Comparison of ENCODE assay signal across 12 cellular contexts in genomic region chr9:92094655-92095054, GRCh38. TPM values are rescaled to one million over a fixed set of nuclear protein-coding genes. Genes with fewer than 3 reads are reported as not detected.
DNase-seq lines count a peak whose midpoint lies in the region; ATAC-seq and TF ChIP-seq lines count a peak whose summit lies in the region.
"Had no signal": no experiment of that assay in that cellular context is flagged by ENCODE, and none has a peak within 500 bp of the region (broad histone marks: within the 10 kb centered on the region; RNA-seq: fewer than 3 reads in every experiment).

No MANE protein-coding gene starts in this region.

- no peaks in the 10 kb centered on the region for H3K9me3 ChIP-seq in H9 (ENCODE audit: control insufficient read depth, low read depth, low read length)
- H3K9me3 ChIP-seq in gastrocnemius medialis, result no peaks in the 10 kb centered on the region
- no peaks in the 10 kb centered on the region for H3K9me3 ChIP-seq in effector memory CD4-positive, alpha-beta T cell (ENCODE audit: control insufficient read depth, low read length)

- no peak overlapping the region for H2AFZ ChIP-seq in H9 (ENCODE audit: low read length)

- no peak overlapping the region for H3T11ph ChIP-seq in H9 (ENCODE audit: low read length)

- H3K23ac ChIP-seq in H9 (ENCODE audit: insufficient read length, low read depth, low read length), result no peak overlapping the region

- intact Hi-C loops in gastrocnemius medialis (cut with DNase I; ENCODE audit: low total_unique reads), result no loop called here

- no peak overlapping the region for H4K91ac ChIP-seq in H9 (ENCODE audit: insufficient read length, low read depth, low read length)

- peaks cover 3% of the 10 kb centered on the region for H3K79me1 ChIP-seq in H9 (ENCODE audit: insufficient read depth, low read depth, low read length, poor library complexity, severe bottlenecking)

- in situ Hi-C loops in astrocyte of the spinal cord (cut with HindIII; ENCODE audit: low sequenced_read_pairs) (no loop called here), gastrocnemius medialis (cut with MboI; ENCODE audit: low sequenced_read_pairs in 4 of 4) (no loop called here)

- H3K14ac ChIP-seq in H9 (ENCODE audit: insufficient read depth, low read length), result peak overlapping the region; percentile 65; the same call in 1 of the 2 replicates

- H3K36me3 ChIP-seq in gastrocnemius medialis, result no peaks in the 10 kb centered on the region
- H3K36me3 ChIP-seq in effector memory CD4-positive, alpha-beta T cell (ENCODE audit: control insufficient read depth, insufficient read depth, low read length), result no peaks in the 10 kb centered on the region

- no peak overlapping the region for H3K4me2 ChIP-seq in H9 (ENCODE audit: insufficient read depth, insufficient read length, low read length)

- ATAC-seq in esophagus mucosa (no peak), gastrocnemius medialis (no peak)

- peaks cover 5% of the 10 kb centered on the region in 2 experiments; a peak in 3 of 5 replicates for H3K9me3 Mint-ChIP-seq in H9
- H3K9me3 Mint-ChIP-seq in T-helper 1 cell treated with Interleukin-12 subunit alpha and Interleukin-12 subunit beta and Interleukin-4 antibody, amounts not matched to agents 30 μg/mL and 1 μg/mL, for 36 hours, result peaks cover 4% of the 10 kb centered on the region

- H3K23me2 ChIP-seq in H9 (ENCODE audit: insufficient read length, low read depth, low read length, poor library complexity, severe bottlenecking), result no peaks in the 10 kb centered on the region

- CTCF ChIA-PET in RWPE1 (lab: Yijun Ruan, JAX), result interaction anchor here (1.0 kb wide), 1 partner anchor 46 kb away, joined by 3 read pairs; no protein-coding TSS in a partner anchor

- H4K5ac ChIP-seq in H9 (ENCODE audit: insufficient read length, low read depth, low read length), result no peak overlapping the region

- H3K79me2 ChIP-seq in H9 (ENCODE audit: insufficient read depth, low read length), result no peaks in the 10 kb centered on the region; the same call in 1 of the 2 replicates

- H3K27ac Mint-ChIP-seq in H9, result no peak overlapping the region; a peak in 1 of 7 replicates
- H3K27ac Mint-ChIP-seq in T-helper 1 cell treated with Interleukin-12 subunit alpha and Interleukin-12 subunit beta and Interleukin-4 antibody, amounts not matched to agents 30 μg/mL and 1 μg/mL, for 36 hours, result peak overlapping the region; percentile 90

- no peak overlapping the region for H2BK12ac ChIP-seq in H9 (ENCODE audit: insufficient read length, low read depth, low read length)

- no peaks in the 10 kb centered on the region for H3K27me3 ChIP-seq in H9 (ENCODE audit: insufficient read depth, low read length)
- H3K27me3 ChIP-seq in gastrocnemius medialis, result no peaks in the 10 kb centered on the region
- no peaks in the 10 kb centered on the region for H3K27me3 ChIP-seq in effector memory CD4-positive, alpha-beta T cell (replicated peaks; ENCODE audit: control insufficient read depth, insufficient read depth, low read length, poor library complexity, severe bottlenecking)

- DNase-seq in H9 (peak; percentile 42), astrocyte of the spinal cord (ENCODE audit: low read depth, low spot score) (peak; percentile 5), RWPE1 (ENCODE audit: low spot score) (no peak), gastrocnemius medialis (no peak)
- DNase-seq in stimulated activated CD4-positive, alpha-beta T cell treated with anti-CD3 and anti-CD28 coated beads, Interleukin-15, amount 100 ng/mL, for 48 hours (ENCODE audit: low read depth in 2 of 2), result peak; percentile 19 to 33
- DNase-seq in effector memory CD4-positive, alpha-beta T cell, result no peak
- DNase-seq: DND-41, NCI-H524, substantia nigra had no signal

- H2BK15ac ChIP-seq in H9 (ENCODE audit: low read depth, low read length), result no peak overlapping the region; the same call in 1 of the 2 replicates

- H3K27me3 Mint-ChIP-seq in H9 (ENCODE audit: low read depth), result no peaks in the 10 kb centered on the region
- H3K27me3 Mint-ChIP-seq in T-helper 1 cell treated with Interleukin-12 subunit alpha and Interleukin-12 subunit beta and Interleukin-4 antibody, amounts not matched to agents 30 μg/mL and 1 μg/mL, for 36 hours (ENCODE audit: low read depth), result no peaks in the 10 kb centered on the region
- H3K27me3 Mint-ChIP-seq: IgD-negative memory B cell had no signal

- no peak overlapping the region for H3K27ac ChIP-seq in H9 (ENCODE audit: insufficient read length, low read depth, low read length)
- H3K27ac ChIP-seq in RWPE1, result no peak overlapping the region
- H3K27ac ChIP-seq in gastrocnemius medialis, result no peak overlapping the region
- no peak overlapping the region for H3K27ac ChIP-seq in effector memory CD4-positive, alpha-beta T cell (ENCODE audit: insufficient read depth, low read length, poor library complexity, severe bottlenecking)

- H3K9ac ChIP-seq in H9 (ENCODE audit: extremely low read depth, insufficient read length, low read length), result no peak overlapping the region

- H3K56ac ChIP-seq in H9 (ENCODE audit: insufficient read length, low read depth, low read length), result no peak overlapping the region

- H3K4me3 Mint-ChIP-seq in H9, result no peak overlapping the region
- peak overlapping the region; percentile 68 for H3K4me3 Mint-ChIP-seq in T-helper 1 cell treated with Interleukin-12 subunit alpha and Interleukin-12 subunit beta and Interleukin-4 antibody, amounts not matched to agents 30 μg/mL and 1 μg/mL, for 36 hours
- H3K4me3 Mint-ChIP-seq: IgD-negative memory B cell had no signal

- peaks cover 18 to 29% (median 29%) of the 10 kb centered on the region in 3 experiments for H3K36me3 Mint-ChIP-seq in H9 (ENCODE audit: insufficient read depth in 1 of 3, low read depth in 3 of 3)
- H3K36me3 Mint-ChIP-seq in T-helper 1 cell treated with Interleukin-12 subunit alpha and Interleukin-12 subunit beta and Interleukin-4 antibody, amounts not matched to agents 30 μg/mL and 1 μg/mL, for 36 hours (ENCODE audit: low read depth), result peaks cover 37% of the 10 kb centered on the region
- H3K36me3 Mint-ChIP-seq: IgD-negative memory B cell had no signal

- H4K8ac ChIP-seq in H9 (replicated peaks; ENCODE audit: insufficient read length, low read depth, low read length), result no peak overlapping the region

- TF ChIP-seq POLR2A in gastrocnemius medialis (IDR thresholded peaks at IDR 0.05), result no peak

- no peak overlapping the region for H2BK5ac ChIP-seq in H9 (ENCODE audit: insufficient read length, low read length)

- peak; percentile 26; the same call in 2 of the 3 replicates for TF ChIP-seq CTCF in H9 (conservative IDR thresholded peaks at IDR 0.05)
- TF ChIP-seq CTCF in astrocyte of the spinal cord (IDR thresholded peaks at IDR 0.05; ENCODE audit: low read depth, low read length), result no peak
- TF ChIP-seq CTCF in RWPE1 (conservative IDR thresholded peaks at IDR 0.05; ENCODE audit: low read depth), result no peak
- TF ChIP-seq CTCF in gastrocnemius medialis (IDR thresholded peaks at IDR 0.05 in 4 of 5, conservative IDR thresholded peaks at IDR 0.05 in 1 of 5), result no peak

- POLR2A ChIA-PET in RWPE1 (lab: Yijun Ruan, JAX; ENCODE audit: low non-redundant PET), result no interaction called here

- no peak overlapping the region for H2BK120ac ChIP-seq in H9 (ENCODE audit: low read depth, low read length, poor library complexity, severe bottlenecking)

- H4K20me1 ChIP-seq in H9 (ENCODE audit: control insufficient read depth, insufficient read depth, insufficient read length), result no peaks in the 10 kb centered on the region

- no peak overlapping the region for H2AK5ac ChIP-seq in H9 (ENCODE audit: insufficient read length, low read length)

- H2BK20ac ChIP-seq in H9 (ENCODE audit: low read depth, low read length, poor library complexity, severe bottlenecking), result no peak overlapping the region

- no peak overlapping the region for H3K4ac ChIP-seq in H9 (ENCODE audit: low read depth, low read length)

- no CpG with 5 or more reads among the region's 4 CpGs for WGBS in H9 (ENCODE audit: extremely low coverage, insufficient read length, low lambda C conversion rate)

- no peak overlapping the region for H3K18ac ChIP-seq in H9 (ENCODE audit: insufficient read length, low read depth, low read length)

- H3K4me1 Mint-ChIP-seq in H9, result peaks cover 8 to 18% of the 10 kb centered on the region in 2 experiments; a peak in 3 of 4 replicates
- peaks cover 53% of the 10 kb centered on the region for H3K4me1 Mint-ChIP-seq in T-helper 1 cell treated with Interleukin-12 subunit alpha and Interleukin-12 subunit beta and Interleukin-4 antibody, amounts not matched to agents 30 μg/mL and 1 μg/mL, for 36 hours (ENCODE audit: low read depth)

- H3K4me1 ChIP-seq in H9 (ENCODE audit: insufficient read depth, low read length) (no peaks in the 10 kb centered on the region), gastrocnemius medialis (no peaks in the 10 kb centered on the region)
- no peaks in the 10 kb centered on the region for H3K4me1 ChIP-seq in effector memory CD4-positive, alpha-beta T cell (ENCODE audit: control insufficient read depth, insufficient read depth, low read length, poor library complexity, severe bottlenecking)

- H3K4me3 ChIP-seq in astrocyte of the spinal cord (ENCODE audit: low read depth, low read length), result no peak overlapping the region
- no peak overlapping the region for H3K4me3 ChIP-seq in gastrocnemius medialis
- no peak overlapping the region for H3K4me3 ChIP-seq in effector memory CD4-positive, alpha-beta T cell (ENCODE audit: insufficient read depth, low read depth, low read length, poor library complexity, severe bottlenecking)

RNA-seq across cellular contexts. Expression of gene SPTLC1, which starts 20.6 kb away (rescaled TPM):
- total RNA-seq in H9 (2021) (70.5 and 73.5 TPM in 2 replicates), esophagus mucosa (54.6 TPM), gastrocnemius medialis (10 to 100 TPM; 26.6 to 28.0 (median 26.9) TPM)

Comparison
In these comparisons a context has a peak if more than half of its experiments do, and no peak if none do; other contexts are left out.
1. DNase-seq: peak in H9 (single experiment), astrocyte of the spinal cord (single experiment) and stimulated activated CD4-positive, alpha-beta T cell treated with anti-CD3 and anti-CD28 coated beads, Interleukin-15, amount 100 ng/mL, for 48 hours (2 of 2); none in RWPE1 (single experiment), gastrocnemius medialis (0 of 2) and effector memory CD4-positive, alpha-beta T cell (0 of 3).